Comparison of ENCODE assay signal across 16 cellular contexts in genomic region chr11:328012-328411, GRCh38. TPM values are rescaled to one million over a fixed set of nuclear protein-coding genes. Genes with fewer than 3 reads are reported as not detected.
A peak's percentile ranks its signal among the peaks of the same experiment; 100 is the strongest.
DNase-seq lines count a peak whose midpoint lies in the region; ATAC-seq and TF ChIP-seq lines count a peak whose summit lies in the region.
"Had no signal": no experiment of that assay in that cellular context is flagged by ENCODE, and none has a peak within 500 bp of the region (broad histone marks: within the 10 kb centered on the region; RNA-seq: fewer than 3 reads in every experiment).

No MANE protein-coding gene starts in this region.

- H3F3A ChIP-seq in SU-DHL-6 (ENCODE audit: insufficient read depth) = peaks cover 25% of the 10 kb centered on the region

- H3K9me3 ChIP-seq in SU-DHL-6 (ENCODE audit: insufficient read depth, low read length) (no peaks in the 10 kb centered on the region), stomach (no peaks in the 10 kb centered on the region)

- no peak for TF ChIP-seq POLR2A in stomach (IDR thresholded peaks at IDR 0.05)

- DNase-seq in activated T-cell treated with anti-CD3 and anti-CD28 coated beads, Interleukin-2, amount 50 U/mL, for 24 hours = peak; percentile 32
- DNase-seq in activated T-cell treated with anti-CD3 and anti-CD28 coated beads, Interleukin-2, amount 50 U/mL, for 4 hours = no peak
- DNase-seq in stomach (no peak), cerebellum (ENCODE audit: low spot score) (no peak), HPDE6-E6E7 (ENCODE audit: extremely low spot score) (no peak), AG08396 (ENCODE audit: low spot score) (no peak)
- DNase-seq: glutamatergic neuron; GOT3; NCI-H1092 treated with DMSO at 0.1 percent for 48 hours; SHP77 treated with DMSO at 0.1 percent for 48 hours; stimulated activated CD4-positive, alpha-beta T cell treated with anti-CD3 and anti-CD28 coated beads, Interleukin-4, amount 100 ng/mL, for 24 hours had no signal

- no peak overlapping the region for H3K4me3 Mint-ChIP-seq in activated T-cell treated with anti-CD3 and anti-CD28 coated beads, Interleukin-2, amount 50 U/mL, for 24 hours
- no peak overlapping the region for H3K4me3 Mint-ChIP-seq in activated T-cell treated with anti-CD3 and anti-CD28 coated beads, Interleukin-2, amount 50 U/mL, for 4 hours

- TF ChIP-seq CTCF in SU-DHL-6 (IDR thresholded peaks at IDR 0.05; ENCODE audit: insufficient read depth, low read length, poor library complexity, severe bottlenecking) (no peak), stomach (IDR thresholded peaks at IDR 0.05) (no peak)

- no peaks in the 10 kb centered on the region for H4K20me1 ChIP-seq in SU-DHL-6 (ENCODE audit: low read depth, low read length)

- intact Hi-C loops in stomach (cut with DNase I; ENCODE audit: low total_unique reads) = no loop called here

- H3K4me3 ChIP-seq in SU-DHL-6 (ENCODE audit: insufficient read depth, low read length, poor library complexity, severe bottlenecking) = no peak overlapping the region
- H3K4me3 ChIP-seq in stomach = no peak overlapping the region

- no peaks in the 10 kb centered on the region for H3K79me2 ChIP-seq in SU-DHL-6 (ENCODE audit: insufficient read depth, low read length)

- no peaks in the 10 kb centered on the region for H3K27me3 Mint-ChIP-seq in activated T-cell treated with anti-CD3 and anti-CD28 coated beads, Interleukin-2, amount 50 U/mL, for 24 hours
- H3K27me3 Mint-ChIP-seq in activated T-cell treated with anti-CD3 and anti-CD28 coated beads, Interleukin-2, amount 50 U/mL, for 4 hours (ENCODE audit: low read depth) = no peaks in the 10 kb centered on the region

- H3K4me2 ChIP-seq in SU-DHL-6 (ENCODE audit: low read depth, low read length, poor library complexity, severe bottlenecking) = no peak overlapping the region

- no peak overlapping the region for H3K9ac ChIP-seq in SU-DHL-6 (ENCODE audit: low read length)

- no peak overlapping the region for H3K27ac Mint-ChIP-seq in activated T-cell treated with anti-CD3 and anti-CD28 coated beads, Interleukin-2, amount 50 U/mL, for 24 hours

- no peaks in the 10 kb centered on the region for H3K36me3 ChIP-seq in SU-DHL-6 (ENCODE audit: low read length)
- no peaks in the 10 kb centered on the region for H3K36me3 ChIP-seq in stomach

- no peaks in the 10 kb centered on the region for H3K36me3 Mint-ChIP-seq in activated T-cell treated with anti-CD3 and anti-CD28 coated beads, Interleukin-2, amount 50 U/mL, for 24 hours (ENCODE audit: low read depth)
- H3K36me3 Mint-ChIP-seq in activated T-cell treated with anti-CD3 and anti-CD28 coated beads, Interleukin-2, amount 50 U/mL, for 4 hours (ENCODE audit: insufficient read depth) = no peaks in the 10 kb centered on the region

- no peaks in the 10 kb centered on the region for H3K9me2 ChIP-seq in SU-DHL-6 (replicated peaks; ENCODE audit: insufficient read depth, low read length)

- TF ChIP-seq EP300 in stomach (IDR thresholded peaks at IDR 0.05) = no peak

- no peak overlapping the region for H2AFZ ChIP-seq in SU-DHL-6 (ENCODE audit: low read depth, low read length, severe bottlenecking)

- no peaks in the 10 kb centered on the region for H3K9me3 Mint-ChIP-seq in activated T-cell treated with anti-CD3 and anti-CD28 coated beads, Interleukin-2, amount 50 U/mL, for 24 hours
- H3K9me3 Mint-ChIP-seq in activated T-cell treated with anti-CD3 and anti-CD28 coated beads, Interleukin-2, amount 50 U/mL, for 4 hours = no peaks in the 10 kb centered on the region

- H3K27me3 ChIP-seq in SU-DHL-6 (ENCODE audit: low read length) (no peaks in the 10 kb centered on the region), layer of hippocampus (ENCODE audit: control insufficient read depth, insufficient read depth, low read length) (no peaks in the 10 kb centered on the region), stomach (no peaks in the 10 kb centered on the region)

- H3K27ac ChIP-seq in SU-DHL-6 (ENCODE audit: low read depth, low read length) (peak overlapping the region; percentile 61; the same call in 1 of the 2 replicates), layer of hippocampus (ENCODE audit: low read depth, low read length) (peak overlapping the region; percentile 38), stomach (peak overlapping the region in 4 of 5 donors; percentile 47 to 91 (median 88))

- 95 to 98% (median 96%) methylated on average over 13 of the region's 13 CpGs for WGBS in stomach, 5 donors

- H3K4me1 Mint-ChIP-seq in activated T-cell treated with anti-CD3 and anti-CD28 coated beads, Interleukin-2, amount 50 U/mL, for 24 hours (ENCODE audit: low read depth) = peaks cover 75% of the 10 kb centered on the region
- H3K4me1 Mint-ChIP-seq in activated T-cell treated with anti-CD3 and anti-CD28 coated beads, Interleukin-2, amount 50 U/mL, for 4 hours (ENCODE audit: low read depth) = peaks cover 74% of the 10 kb centered on the region

- H3K4me1 ChIP-seq in stomach = peaks cover 26 to 53% (median 36%) of the 10 kb centered on the region in 4 donors

- ATAC-seq in activated T-cell treated with anti-CD3 and anti-CD28 coated beads, Interleukin-2, amount 50 U/mL, for 4 hours = no peak

RNA-seq across cellular contexts. Expression of gene IFITM3, which starts 7.4 kb away (rescaled TPM):
- total RNA-seq in activated T-cell treated with anti-CD3 and anti-CD28 coated beads, Interleukin-2, amount 50 U/mL, for 4 hours = 10 to 100 TPM in 2 of 3 donors, 1 to 10 TPM in 1; 5.3 to 24.6 (median 20.4) TPM
- 100 to 1,000 TPM in 3 of 5 donors, 10 to 100 TPM in 2; 11.9 to 271 (median 127) TPM for total RNA-seq in stomach
- 1,000 to 10,000 TPM in 1 of 3 donors, 100 to 1,000 TPM in 2; 538 to 1,128 (median 677) TPM for polyA plus RNA-seq in stomach
- 19.1 TPM for total RNA-seq in cerebellum

RNA-seq across cellular contexts. Expression of gene IFITM1, which starts 14.2 kb away (rescaled TPM):
- 100 to 1,000 TPM in 2 of 3 donors, 10 to 100 TPM in 1; 99.3 to 144 (median 120) TPM for total RNA-seq in activated T-cell treated with anti-CD3 and anti-CD28 coated beads, Interleukin-2, amount 50 U/mL, for 4 hours
- 10 to 100 TPM in 4 of 5 donors, 1 to 10 TPM in 1; 7.0 to 59.8 (median 17.3) TPM for total RNA-seq in stomach
- 100 to 1,000 TPM in 2 of 3 donors, 10 to 100 TPM in 1; 79.9 to 224 (median 119) TPM for polyA plus RNA-seq in stomach
- total RNA-seq in cerebellum = 33.8 TPM

RNA-seq across cellular contexts. Expression of gene IFITM2, which starts 20.4 kb away (rescaled TPM):
- 100 to 1,000 TPM; 197 to 257 (median 231) TPM for total RNA-seq in activated T-cell treated with anti-CD3 and anti-CD28 coated beads, Interleukin-2, amount 50 U/mL, for 4 hours
- total RNA-seq in stomach (10 to 100 TPM in 4 of 5 donors, 1 to 10 TPM in 1; 8.8 to 61.7 (median 12.9) TPM), cerebellum (4.5 TPM)
- 100 to 1,000 TPM; 276 to 394 (median 344) TPM for polyA plus RNA-seq in stomach

RNA-seq across cellular contexts. Expression of gene IFITM5, which starts 28.7 kb away (rescaled TPM):
- not detected for total RNA-seq in activated T-cell treated with anti-CD3 and anti-CD28 coated beads, Interleukin-2, amount 50 U/mL, for 4 hours
- under 1 TPM in 1 of 5 donors, not detected in 4; 0.73 TPM for total RNA-seq in stomach
- not detected for polyA plus RNA-seq in stomach
- not detected for total RNA-seq in cerebellum
- total RNA-seq: left colon, myocyte had no signal
- polyA plus RNA-seq: AG04450 had no signal

RNA-seq across cellular contexts. Expression of gene PGGHG, which starts 39.1 kb away (rescaled TPM):
- 10 to 100 TPM; 16.6 to 76.3 (median 28.3) TPM for total RNA-seq in activated T-cell treated with anti-CD3 and anti-CD28 coated beads, Interleukin-2, amount 50 U/mL, for 4 hours
- total RNA-seq in stomach (10 to 100 TPM in 4 of 5 donors, 1 to 10 TPM in 1; 3.5 to 34.8 (median 11.9) TPM), cerebellum (1.6 TPM)
- polyA plus RNA-seq in stomach = 10 to 100 TPM; 14.4 to 44.0 (median 20.7) TPM

Comparison
In these comparisons a context has a peak if more than half of its experiments do, and no peak if none do; other contexts are left out.
1. H3K27ac ChIP-seq: peak in every context shown above with its lines; median percentile 88 in stomach; 61 in SU-DHL-6; 38 in layer of hippocampus.